In genomic region chr1:23168462-23169218, GRCh38 we compare ENCODE assay signal across 1 cellular context.
TF ChIP-seq lines count a peak whose summit lies in the region.

Gene LUZP1, minus strand, starts transcription at chr1:23168856.

TF ChIP-seq in HepG2, 621 proteins besides CTCF, POLR2A, EP300 and RAD21 (continued from another document and continues in another):
- TF ChIP-seq, protein P1, sequence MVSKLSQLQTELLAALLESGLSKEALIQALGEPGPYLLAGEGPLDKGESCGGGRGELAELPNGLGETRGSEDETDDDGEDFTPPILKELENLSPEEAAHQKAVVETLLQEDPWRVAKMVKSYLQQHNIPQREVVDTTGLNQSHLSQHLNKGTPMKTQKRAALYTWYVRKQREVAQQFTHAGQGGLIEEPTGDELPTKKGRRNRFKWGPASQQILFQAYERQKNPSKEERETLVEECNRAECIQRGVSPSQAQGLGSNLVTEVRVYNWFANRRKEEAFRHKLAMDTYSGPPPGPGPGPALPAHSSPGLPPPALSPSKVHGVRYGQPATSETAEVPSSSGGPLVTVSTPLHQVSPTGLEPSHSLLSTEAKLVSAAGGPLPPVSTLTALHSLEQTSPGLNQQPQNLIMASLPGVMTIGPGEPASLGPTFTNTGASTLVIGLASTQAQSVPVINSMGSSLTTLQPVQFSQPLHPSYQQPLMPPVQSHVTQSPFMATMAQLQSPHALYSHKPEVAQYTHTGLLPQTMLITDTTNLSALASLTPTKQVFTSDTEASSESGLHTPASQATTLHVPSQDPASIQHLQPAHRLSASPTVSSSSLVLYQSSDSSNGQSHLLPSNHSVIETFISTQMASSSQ (IDR thresholded peaks at IDR 0.05; ENCODE audit: low read depth): no peak
- TF ChIP-seq, protein P1 (CRISPR knock-in tag; IDR thresholded peaks at IDR 0.05; ENCODE audit: borderline replicate concordance): no peak
- TF ChIP-seq EHMT2 (IDR thresholded peaks at IDR 0.05; ENCODE audit: borderline replicate concordance, low read depth, low read length) (no peak), ZNF780A (CRISPR knock-in tag; IDR thresholded peaks at IDR 0.05) (no peak), ZNF44 (CRISPR knock-in tag; IDR thresholded peaks at IDR 0.05) (no peak), ZBTB42 (CRISPR knock-in tag; IDR thresholded peaks at IDR 0.05) (no peak), KDM2A (CRISPR knock-in tag; IDR thresholded peaks at IDR 0.05; ENCODE audit: borderline replicate concordance, low read depth) (peak; percentile 63), ZNF224 (CRISPR knock-in tag; IDR thresholded peaks at IDR 0.05) (no peak), CREM (IDR thresholded peaks at IDR 0.05) (peak; percentile 76), CREM (CRISPR knock-in tag; IDR thresholded peaks at IDR 0.05) (no peak), SIX1 (CRISPR knock-in tag; IDR thresholded peaks at IDR 0.05; ENCODE audit: borderline replicate concordance) (no peak), ZNF343 (CRISPR knock-in tag; IDR thresholded peaks at IDR 0.05) (0 out of 2 replicates have a peak, but pooled peaks have one; percentile 62), ZNF747 (CRISPR knock-in tag; IDR thresholded peaks at IDR 0.05; ENCODE audit: borderline replicate concordance) (no peak), BORCS8-MEF2B (CRISPR knock-in tag; IDR thresholded peaks at IDR 0.05) (peak; percentile 76; the same call in 1 of the 2 replicates), SALL2 (CRISPR knock-in tag; IDR thresholded peaks at IDR 0.05) (no peak), ETV5 (CRISPR knock-in tag; IDR thresholded peaks at IDR 0.05; ENCODE audit: borderline replicate concordance) (no peak), ZNF546 (CRISPR knock-in tag; conservative IDR thresholded peaks at IDR 0.05) (0 out of 2 replicates have a peak, but pooled peaks have one; percentile 54), NFKB2 (CRISPR knock-in tag; IDR thresholded peaks at IDR 0.05; ENCODE audit: borderline replicate concordance) (no peak), GLI4 (CRISPR knock-in tag; IDR thresholded peaks at IDR 0.05; ENCODE audit: borderline replicate concordance) (no peak), ARNTL (CRISPR knock-in tag; IDR thresholded peaks at IDR 0.05) (no peak), KLF11 (CRISPR knock-in tag; IDR thresholded peaks at IDR 0.05) (no peak), RNF2 (conservative IDR thresholded peaks at IDR 0.05; ENCODE audit: low read depth) (no peak), GABPB1 (CRISPR knock-in tag; IDR thresholded peaks at IDR 0.05) (no peak), ZBTB2 (CRISPR knock-in tag; IDR thresholded peaks at IDR 0.05; ENCODE audit: low read depth) (peak; percentile 72), ZNF101 (CRISPR knock-in tag; IDR thresholded peaks at IDR 0.05; ENCODE audit: borderline replicate concordance, low read depth) (no peak), ZNF207 (IDR thresholded peaks at IDR 0.05; ENCODE audit: borderline replicate concordance) (no peak), CHD2 (IDR thresholded peaks at IDR 0.05; ENCODE audit: low read depth, low read length) (no peak), ZBTB10 (CRISPR knock-in tag; IDR thresholded peaks at IDR 0.05; ENCODE audit: borderline replicate concordance) (no peak), ZNF646 (CRISPR knock-in tag; IDR thresholded peaks at IDR 0.05) (no peak), GTF3A (CRISPR knock-in tag; conservative IDR thresholded peaks at IDR 0.05) (no peak), CAMTA2 (CRISPR knock-in tag; IDR thresholded peaks at IDR 0.05; ENCODE audit: borderline replicate concordance) (no peak), ZNF564 (CRISPR knock-in tag; IDR thresholded peaks at IDR 0.05) (no peak), MED1 (CRISPR knock-in tag; IDR thresholded peaks at IDR 0.05) (peak; percentile 51), ZNF761 (CRISPR knock-in tag; conservative IDR thresholded peaks at IDR 0.05) (0 out of 2 replicates have a peak, but pooled peaks have one; percentile 50), NFE2L2 (IDR thresholded peaks at IDR 0.05; ENCODE audit: low read length) (no peak), POLR2AphosphoS2 (IDR thresholded peaks at IDR 0.05; ENCODE audit: low read depth, low read length) (no peak), PRPF4 (IDR thresholded peaks at IDR 0.05; ENCODE audit: low read depth, low read length, poor library complexity, severe bottlenecking) (no peak), ZNF235 (CRISPR knock-in tag; IDR thresholded peaks at IDR 0.05; ENCODE audit: borderline replicate concordance) (no peak), ZNF788 (CRISPR knock-in tag; IDR thresholded peaks at IDR 0.05; ENCODE audit: borderline replicate concordance) (peak; percentile 69; the same call in 1 of the 2 replicates)
- TF ChIP-seq, protein P2, sequence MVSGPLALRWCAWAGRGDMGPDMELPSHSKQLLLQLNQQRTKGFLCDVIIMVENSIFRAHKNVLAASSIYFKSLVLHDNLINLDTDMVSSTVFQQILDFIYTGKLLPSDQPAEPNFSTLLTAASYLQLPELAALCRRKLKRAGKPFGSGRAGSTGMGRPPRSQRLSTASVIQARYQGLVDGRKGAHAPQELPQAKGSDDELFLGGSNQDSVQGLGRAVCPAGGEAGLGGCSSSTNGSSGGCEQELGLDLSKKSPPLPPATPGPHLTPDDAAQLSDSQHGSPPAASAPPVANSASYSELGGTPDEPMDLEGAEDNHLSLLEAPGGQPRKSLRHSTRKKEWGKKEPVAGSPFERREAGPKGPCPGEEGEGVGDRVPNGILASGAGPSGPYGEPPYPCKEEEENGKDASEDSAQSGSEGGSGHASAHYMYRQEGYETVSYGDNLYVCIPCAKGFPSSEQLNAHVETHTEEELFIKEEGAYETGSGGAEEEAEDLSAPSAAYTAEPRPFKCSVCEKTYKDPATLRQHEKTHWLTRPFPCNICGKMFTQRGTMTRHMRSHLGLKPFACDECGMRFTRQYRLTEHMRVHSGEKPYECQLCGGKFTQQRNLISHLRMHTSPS (CRISPR knock-in tag; IDR thresholded peaks at IDR 0.05; ENCODE audit: low read depth): no peak
- TF ChIP-seq, protein P3, sequence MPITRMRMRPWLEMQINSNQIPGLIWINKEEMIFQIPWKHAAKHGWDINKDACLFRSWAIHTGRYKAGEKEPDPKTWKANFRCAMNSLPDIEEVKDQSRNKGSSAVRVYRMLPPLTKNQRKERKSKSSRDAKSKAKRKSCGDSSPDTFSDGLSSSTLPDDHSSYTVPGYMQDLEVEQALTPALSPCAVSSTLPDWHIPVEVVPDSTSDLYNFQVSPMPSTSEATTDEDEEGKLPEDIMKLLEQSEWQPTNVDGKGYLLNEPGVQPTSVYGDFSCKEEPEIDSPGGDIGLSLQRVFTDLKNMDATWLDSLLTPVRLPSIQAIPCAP (CRISPR knock-in tag; IDR thresholded peaks at IDR 0.05; ENCODE audit: low read depth): 0 out of 2 replicates have a peak, but pooled peaks have one; percentile 41
- TF ChIP-seq, protein P4, sequence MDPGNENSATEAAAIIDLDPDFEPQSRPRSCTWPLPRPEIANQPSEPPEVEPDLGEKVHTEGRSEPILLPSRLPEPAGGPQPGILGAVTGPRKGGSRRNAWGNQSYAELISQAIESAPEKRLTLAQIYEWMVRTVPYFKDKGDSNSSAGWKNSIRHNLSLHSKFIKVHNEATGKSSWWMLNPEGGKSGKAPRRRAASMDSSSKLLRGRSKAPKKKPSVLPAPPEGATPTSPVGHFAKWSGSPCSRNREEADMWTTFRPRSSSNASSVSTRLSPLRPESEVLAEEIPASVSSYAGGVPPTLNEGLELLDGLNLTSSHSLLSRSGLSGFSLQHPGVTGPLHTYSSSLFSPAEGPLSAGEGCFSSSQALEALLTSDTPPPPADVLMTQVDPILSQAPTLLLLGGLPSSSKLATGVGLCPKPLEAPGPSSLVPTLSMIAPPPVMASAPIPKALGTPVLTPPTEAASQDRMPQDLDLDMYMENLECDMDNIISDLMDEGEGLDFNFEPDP (CRISPR knock-in tag; conservative IDR thresholded peaks at IDR 0.05): no peak
